In the genomic region with DNA sequence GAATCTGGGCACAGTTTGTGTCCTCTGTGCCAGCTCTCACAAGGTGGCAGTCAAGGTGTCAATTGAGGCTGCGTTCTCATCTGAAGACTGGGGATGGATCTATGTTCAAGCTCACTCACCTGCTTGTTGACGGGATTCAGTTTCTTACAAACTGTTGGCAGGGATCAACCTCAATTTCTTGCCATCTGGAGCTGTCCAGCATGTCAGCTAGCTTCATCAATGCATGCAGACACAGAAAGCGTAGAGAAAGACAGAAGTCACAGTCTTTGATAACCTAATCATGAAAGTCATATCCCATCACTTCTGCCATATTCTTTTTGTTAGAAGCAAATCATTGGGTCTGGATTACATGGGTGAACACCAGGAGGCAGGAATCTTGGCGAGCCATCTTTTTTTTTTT, we compare ENCODE assay signal across 1 cellular context.
TF ChIP-seq lines count a peak whose summit lies in the region.

No MANE protein-coding gene starts in this region.

TF ChIP-seq in Ishikawa, 13 proteins besides CTCF, POLR2A, EP300 and RAD21:
- TF ChIP-seq, protein P1, sequence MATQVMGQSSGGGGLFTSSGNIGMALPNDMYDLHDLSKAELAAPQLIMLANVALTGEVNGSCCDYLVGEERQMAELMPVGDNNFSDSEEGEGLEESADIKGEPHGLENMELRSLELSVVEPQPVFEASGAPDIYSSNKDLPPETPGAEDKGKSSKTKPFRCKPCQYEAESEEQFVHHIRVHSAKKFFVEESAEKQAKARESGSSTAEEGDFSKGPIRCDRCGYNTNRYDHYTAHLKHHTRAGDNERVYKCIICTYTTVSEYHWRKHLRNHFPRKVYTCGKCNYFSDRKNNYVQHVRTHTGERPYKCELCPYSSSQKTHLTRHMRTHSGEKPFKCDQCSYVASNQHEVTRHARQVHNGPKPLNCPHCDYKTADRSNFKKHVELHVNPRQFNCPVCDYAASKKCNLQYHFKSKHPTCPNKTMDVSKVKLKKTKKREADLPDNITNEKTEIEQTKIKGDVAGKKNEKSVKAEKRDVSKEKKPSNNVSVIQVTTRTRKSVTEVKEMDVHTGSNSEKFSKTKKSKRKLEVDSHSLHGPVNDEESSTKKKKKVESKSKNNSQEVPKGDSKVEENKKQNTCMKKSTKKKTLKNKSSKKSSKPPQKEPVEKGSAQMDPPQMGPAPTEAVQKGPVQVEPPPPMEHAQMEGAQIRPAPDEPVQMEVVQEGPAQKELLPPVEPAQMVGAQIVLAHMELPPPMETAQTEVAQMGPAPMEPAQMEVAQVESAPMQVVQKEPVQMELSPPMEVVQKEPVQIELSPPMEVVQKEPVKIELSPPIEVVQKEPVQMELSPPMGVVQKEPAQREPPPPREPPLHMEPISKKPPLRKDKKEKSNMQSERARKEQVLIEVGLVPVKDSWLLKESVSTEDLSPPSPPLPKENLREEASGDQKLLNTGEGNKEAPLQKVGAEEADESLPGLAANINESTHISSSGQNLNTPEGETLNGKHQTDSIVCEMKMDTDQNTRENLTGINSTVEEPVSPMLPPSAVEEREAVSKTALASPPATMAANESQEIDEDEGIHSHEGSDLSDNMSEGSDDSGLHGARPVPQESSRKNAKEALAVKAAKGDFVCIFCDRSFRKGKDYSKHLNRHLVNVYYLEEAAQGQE (IDR thresholded peaks at IDR 0.05; ENCODE audit: low read depth): peak; percentile 90
- TF ChIP-seq TCF12 (IDR thresholded peaks at IDR 0.05; ENCODE audit: low read depth): no peak
